12 cellular contexts compared by ENCODE assay signal in the genomic region with DNA sequence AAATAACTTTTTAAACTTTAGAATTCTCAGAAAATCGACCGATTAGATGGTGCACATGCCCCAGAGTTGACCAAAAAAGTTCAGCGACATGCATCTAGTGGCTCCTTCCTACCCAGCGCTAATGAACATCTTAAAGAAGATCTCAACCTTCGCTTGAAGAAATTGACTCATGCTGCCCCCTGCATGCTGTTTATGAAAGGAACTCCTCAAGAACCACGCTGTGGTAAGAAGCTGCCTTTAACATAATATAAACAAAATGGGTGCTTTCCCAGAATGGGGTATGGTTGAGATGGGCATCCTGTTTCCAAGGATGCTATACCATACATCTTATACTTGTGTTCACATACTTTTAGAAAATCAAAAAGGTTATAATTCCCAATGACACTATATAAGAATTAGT. TPM values are rescaled to one million over a fixed set of nuclear protein-coding genes. Genes with fewer than 3 reads are reported as not detected.
DNase-seq lines count a peak whose midpoint lies in the region; ATAC-seq and TF ChIP-seq lines count a peak whose summit lies in the region.
"Had no signal": no experiment of that assay in that cellular context is flagged by ENCODE, and none has a peak within 500 bp of the region (broad histone marks: within the 10 kb centered on the region; RNA-seq: fewer than 3 reads in every experiment).

No MANE protein-coding gene starts in this region.

- H3K27ac ChIP-seq in foreskin keratinocyte, result no peak overlapping the region
- H3K27ac ChIP-seq: pancreas had no signal

- peak; percentile 52 for ATAC-seq in GM19395 (IDR thresholded peaks at IDR 0.05; ENCODE audit: unreplicated experiment)
- ATAC-seq in foreskin keratinocyte, result no peak
- ATAC-seq in HG02973 (IDR thresholded peaks at IDR 0.05; ENCODE audit: unreplicated experiment), result no peak
- ATAC-seq: effector memory CD8-positive, alpha-beta T cell; pancreas had no signal

- peak; percentile 10 for TF ChIP-seq CTCF in foreskin keratinocyte (conservative IDR thresholded peaks at IDR 0.05)

- no peaks in the 10 kb centered on the region for H3K4me1 ChIP-seq in foreskin keratinocyte
- H3K4me1 ChIP-seq: pancreas had no signal

- no peaks in the 10 kb centered on the region for H3K27me3 ChIP-seq in foreskin keratinocyte
- H3K27me3 ChIP-seq: pancreas had no signal

- DNase-seq in ELR (ENCODE audit: low read depth) (peak; percentile 40), NAMALWA (ENCODE audit: low spot score) (peak; percentile 37), foreskin keratinocyte (no peak), T1000 (lab: John Stamatoyannopoulos, UW) (no peak), GDM1 (lab: John Stamatoyannopoulos, UW) (no peak), amygdala (lab: John Stamatoyannopoulos, UW) (no peak)
- DNase-seq: activated effector memory CD4-positive, alpha-beta T cell treated with Interleukin-2 at 50 U/mL for 16 hours; effector memory CD8-positive, alpha-beta T cell; kidney glomerular epithelial cell; pancreas had no signal

RNA-seq across cellular contexts. Expression of a gene that starts 24.6 kb away (rescaled TPM):
- total RNA-seq in foreskin keratinocyte, result 172 and 175 TPM in 2 replicates
- 190 and 200 TPM in 2 replicates for polyA plus RNA-seq in foreskin keratinocyte

RNA-seq across cellular contexts. Expression of a gene that starts 50.1 kb away (rescaled TPM):
- 0.65 and 1.1 TPM in 2 replicates for total RNA-seq in foreskin keratinocyte
- 1.5 and 2.4 TPM in 2 replicates for polyA plus RNA-seq in foreskin keratinocyte

Comparison
In these comparisons a context has a peak if more than half of its experiments do, and no peak if none do; other contexts are left out.
1. DNase-seq: peak in ELR (single experiment) and NAMALWA (single experiment); none in foreskin keratinocyte (0 of 2), T1000 (single experiment), GDM1 (single experiment) and amygdala (0 of 56).